ENCODE assay signal across 13 cellular contexts in genomic region chr11:2384723-2385041, GRCh38. TPM values are rescaled to one million over a fixed set of nuclear protein-coding genes. Genes with fewer than 3 reads are reported as not detected.
DNase-seq lines count a peak whose midpoint lies in the region; ATAC-seq and TF ChIP-seq lines count a peak whose summit lies in the region.
"Had no signal": no experiment of that assay in that cellular context is flagged by ENCODE, and none has a peak within 500 bp of the region (broad histone marks: within the 10 kb centered on the region; RNA-seq: fewer than 3 reads in every experiment).

No MANE protein-coding gene starts in this region.

- H3K36me3 Mint-ChIP-seq in T-helper 2 cell treated with Interferon-gamma antibody and Interleukin-4, amounts not matched to agents 5 μg/mL and 100 μg/mL, for 36 hours (ENCODE audit: low read depth) = peaks cover 9% of the 10 kb centered on the region

- no peak overlapping the region for H3K4me3 ChIP-seq in fibroblast of lung (replicated peaks in 1 of 4; ENCODE audit: control extremely low read depth in 1 of 4, insufficient read depth in 1 of 4, low read depth in 3 of 4, low read length in 4 of 4)
- H3K4me3 ChIP-seq in suprapubic skin = no peak overlapping the region

- no peak overlapping the region for H3K9ac ChIP-seq in fibroblast of lung (ENCODE audit: insufficient read depth, low read length)

- peaks cover 97% of the 10 kb centered on the region for H3K79me2 ChIP-seq in fibroblast of lung (ENCODE audit: control insufficient read depth, insufficient read depth, low read length)

- H3K9me3 ChIP-seq in fibroblast of lung (ENCODE audit: control insufficient read depth, insufficient read depth, low read depth, low read length) = no peaks in the 10 kb centered on the region
- H3K9me3 ChIP-seq in suprapubic skin = no peaks in the 10 kb centered on the region

- no peak overlapping the region for H2AFZ ChIP-seq in fibroblast of lung (ENCODE audit: low read length)

- H3K4me1 ChIP-seq in fibroblast of lung (ENCODE audit: control insufficient read depth, extremely low read depth, insufficient read depth, low read length) (peaks cover 72% of the 10 kb centered on the region), suprapubic skin (peaks cover 100% of the 10 kb centered on the region)

- TF ChIP-seq CTCF in fibroblast of lung (conservative IDR thresholded peaks at IDR 0.05 in 1 of 2, IDR thresholded peaks at IDR 0.05 in 1 of 2; ENCODE audit: low read depth in 1 of 2, low read length in 2 of 2) (no peak), suprapubic skin (IDR thresholded peaks at IDR 0.05) (no peak)

- H3K9me3 Mint-ChIP-seq in T-helper 2 cell treated with Interferon-gamma antibody and Interleukin-4, amounts not matched to agents 5 μg/mL and 100 μg/mL, for 36 hours = no peaks in the 10 kb centered on the region
- H3K9me3 Mint-ChIP-seq: activated T-helper 17 cell treated with anti-CD3 and anti-CD28 coated beads, Interleukin-2, amount 50 U/mL, for 72 hours had no signal

- no peak for ATAC-seq in GM21515 (IDR thresholded peaks at IDR 0.05; ENCODE audit: unreplicated experiment)
- no peak for ATAC-seq in GM18861 (IDR thresholded peaks at IDR 0.05; ENCODE audit: unreplicated experiment)

- H3K36me3 ChIP-seq in fibroblast of lung (ENCODE audit: control insufficient read depth, insufficient read depth, low read length) (peaks cover 23% of the 10 kb centered on the region), suprapubic skin (no peaks in the 10 kb centered on the region)
- H3K36me3 ChIP-seq: brain microvascular endothelial cell had no signal

- no peak overlapping the region for H3K4me3 Mint-ChIP-seq in T-helper 2 cell treated with Interferon-gamma antibody and Interleukin-4, amounts not matched to agents 5 μg/mL and 100 μg/mL, for 36 hours

- no peaks in the 10 kb centered on the region for H3K27me3 Mint-ChIP-seq in T-helper 2 cell treated with Interferon-gamma antibody and Interleukin-4, amounts not matched to agents 5 μg/mL and 100 μg/mL, for 36 hours (ENCODE audit: low read depth)
- H3K27me3 Mint-ChIP-seq: activated T-helper 17 cell treated with anti-CD3 and anti-CD28 coated beads, Interleukin-2, amount 50 U/mL, for 72 hours had no signal

- H3K27ac Mint-ChIP-seq in T-helper 2 cell treated with Interferon-gamma antibody and Interleukin-4, amounts not matched to agents 5 μg/mL and 100 μg/mL, for 36 hours = peak overlapping the region; percentile 39

- peaks cover 5% of the 10 kb centered on the region for H4K20me1 ChIP-seq in fibroblast of lung (ENCODE audit: control insufficient read depth, extremely low read depth, insufficient read depth, low read length)

- WGBS in suprapubic skin = 42% methylated on average over 6 of the region's 8 CpGs

- no peak for TF ChIP-seq EP300 in suprapubic skin (IDR thresholded peaks at IDR 0.05)

- no peaks in the 10 kb centered on the region for H3K27me3 ChIP-seq in fibroblast of lung (ENCODE audit: control insufficient read depth, insufficient read depth, low read length)
- H3K27me3 ChIP-seq in suprapubic skin = no peaks in the 10 kb centered on the region
- H3K27me3 ChIP-seq: brain microvascular endothelial cell had no signal

- H3K4me2 ChIP-seq in fibroblast of lung (ENCODE audit: extremely low read depth, insufficient read depth, low read length) = peak overlapping the region; percentile 33

- no peak for DNase-seq in T-helper 2 cell treated with Interferon-gamma antibody and Interleukin-4, amounts not matched to agents 5 μg/mL and 100 μg/mL, for 36 hours (ENCODE audit: low spot score)
- no peak for DNase-seq in T-helper 2 cell
- DNase-seq in NAMALWA (ENCODE audit: low spot score) = peak; percentile 86
- DNase-seq in fibroblast of lung (ENCODE audit: low read depth in 2 of 2) = no peak
- no peak for DNase-seq in suprapubic skin (ENCODE audit: low spot score in 2 of 2)
- no peak for DNase-seq in NCI-H1694 (lab: John Stamatoyannopoulos, UW)
- DNase-seq: brain microvascular endothelial cell, NCI-H1417 had no signal

- H3K4me1 Mint-ChIP-seq in T-helper 2 cell treated with Interferon-gamma antibody and Interleukin-4, amounts not matched to agents 5 μg/mL and 100 μg/mL, for 36 hours (ENCODE audit: low read depth) = peaks cover 26% of the 10 kb centered on the region

- no peak for TF ChIP-seq POLR2A in suprapubic skin (IDR thresholded peaks at IDR 0.05)

- H3K27ac ChIP-seq in fibroblast of lung (ENCODE audit: insufficient read depth, low read length) = no peak overlapping the region
- peak overlapping the region; percentile 26 for H3K27ac ChIP-seq in suprapubic skin
- H3K27ac ChIP-seq: 22Rv1, brain microvascular endothelial cell had no signal

RNA-seq across cellular contexts. Expression of gene CD81, which starts 7.6 kb away (rescaled TPM):
- total RNA-seq in fibroblast of lung (289 and 438 TPM in 2 replicates), suprapubic skin (100 to 1,000 TPM; 234 to 340 (median 277) TPM)
- polyA plus RNA-seq in fibroblast of lung = 572 and 611 TPM in 2 replicates
- 915 and 985 TPM in 2 replicates for polyA plus RNA-seq in fibroblast of lung (2012)
- polyA minus RNA-seq in fibroblast of lung (ENCODE audit: low replicate concordance) = 2,053 and 2,241 TPM in 2 replicates

RNA-seq across cellular contexts. Expression of gene TSSC4, which starts 15.9 kb away (rescaled TPM):
- total RNA-seq in fibroblast of lung = 48.7 and 51.1 TPM in 2 replicates
- polyA plus RNA-seq in fibroblast of lung = 8.8 and 10.9 TPM in 2 replicates
- 22.8 and 45.2 TPM in 2 replicates for polyA plus RNA-seq in fibroblast of lung (2012)
- 12.3 and 12.7 TPM in 2 replicates for polyA minus RNA-seq in fibroblast of lung (ENCODE audit: low replicate concordance)
- total RNA-seq in suprapubic skin = 10 to 100 TPM; 25.7 to 60.9 (median 51.4) TPM

RNA-seq across cellular contexts. Expression of gene TRPM5, which starts 59.6 kb away (rescaled TPM):
- total RNA-seq in fibroblast of lung = not detected in 2 replicates
- polyA plus RNA-seq in fibroblast of lung = not detected in 2 replicates
- polyA plus RNA-seq in fibroblast of lung (2012) = not detected in 2 replicates
- polyA minus RNA-seq in fibroblast of lung (ENCODE audit: low replicate concordance) = not detected in 2 replicates
- under 1 TPM in 1 of 4 donors, not detected in 3; 0.29 TPM for total RNA-seq in suprapubic skin
- total RNA-seq: activated T-helper 17 cell treated with anti-CD3 and anti-CD28 coated beads, Interleukin-2, amount 50 U/mL, for 72 hours; right cardiac atrium had no signal
